8 cellular contexts compared by ENCODE assay signal in the genomic region with DNA sequence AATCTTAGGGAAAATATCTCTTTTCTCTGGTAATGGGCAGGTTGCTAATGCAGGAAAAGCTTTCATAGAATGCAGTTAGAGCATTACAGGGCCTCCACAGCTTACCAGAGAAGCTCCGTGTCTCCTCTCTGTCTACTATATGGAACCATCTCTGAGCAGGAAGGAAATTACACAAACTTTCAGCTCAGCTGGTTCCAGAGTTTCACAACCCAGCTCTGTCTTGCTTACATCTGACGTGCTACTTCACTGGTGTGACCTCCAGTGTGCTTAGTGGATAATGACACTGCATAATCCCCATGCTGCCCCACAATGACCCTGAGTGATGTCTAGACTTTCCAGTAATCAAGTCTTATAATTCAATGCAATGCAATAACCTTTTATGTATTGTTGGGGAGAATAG. TPM values are rescaled to one million over a fixed set of nuclear protein-coding genes. Genes with fewer than 3 reads are reported as not detected.
A peak's percentile ranks its signal among the peaks of the same experiment; 100 is the strongest.
DNase-seq lines count a peak whose midpoint lies in the region; ATAC-seq, FAIRE-seq and TF ChIP-seq lines count a peak whose summit lies in the region.

No MANE protein-coding gene starts in this region.

- H3K56ac ChIP-seq in mesendoderm (ENCODE audit: low read length) = no peak overlapping the region

- H3K18ac ChIP-seq in mesendoderm (ENCODE audit: low read length) = no peak overlapping the region

- no peak for ATAC-seq in activated CD8-positive, alpha-beta T cell treated with anti-CD3 and anti-CD28 coated beads for 36 hours

- H3K27me3 ChIP-seq in bronchial epithelial cell (ENCODE audit: control insufficient read depth, insufficient read depth, low read length) = no peaks in the 10 kb centered on the region
- H3K27me3 ChIP-seq in mesendoderm (ENCODE audit: insufficient read depth, low read length, poor library complexity) = no peaks in the 10 kb centered on the region

- peaks cover 3% of the 10 kb centered on the region for H3K4me1 ChIP-seq in mesendoderm (ENCODE audit: control insufficient read depth, low read depth, low read length)

- no peak overlapping the region for H2BK5ac ChIP-seq in mesendoderm (ENCODE audit: low read length)

- POLR2A ChIA-PET in activated CD8-positive, alpha-beta T cell treated with anti-CD3 and anti-CD28 coated beads for 36 hours (lab: Charles Lee) = interaction anchor here (1.5 kb wide), 1 partner anchor 13 kb away, joined by 3 read pairs; no protein-coding TSS in a partner anchor

- H3K4ac ChIP-seq in mesendoderm (ENCODE audit: low read depth, low read length) = no peak overlapping the region

- DNase-seq in GDM1 (lab: John Stamatoyannopoulos, UW) = peak; percentile 61
- DNase-seq in HuH-7 (ENCODE audit: low spot score) = peak; percentile 52
- peak; percentile 33 for DNase-seq in bronchial epithelial cell (ENCODE audit: low read depth)
- peak; percentile 18 for DNase-seq in mesendoderm
- DNase-seq in cerebellum (ENCODE audit: low spot score) = no peak
- no peak for DNase-seq in stimulated activated CD4-positive, alpha-beta T cell treated with anti-CD3 and anti-CD28 coated beads, Interleukin-2, amount 100 ng/mL, for 24 hours
- no peak for DNase-seq in activated CD4-positive, alpha-beta T cell treated with anti-CD3 and anti-CD28 coated beads for 4 hours
- DNase-seq in activated CD8-positive, alpha-beta T cell treated with anti-CD3 and anti-CD28 coated beads for 36 hours = no peak

- H3K79me2 ChIP-seq in mesendoderm (ENCODE audit: control insufficient read depth, insufficient read depth, low read length) = no peaks in the 10 kb centered on the region

- no peak overlapping the region for H4K8ac ChIP-seq in mesendoderm (ENCODE audit: low read depth, low read length)

- no peak overlapping the region for H2BK120ac ChIP-seq in mesendoderm (ENCODE audit: low read depth, low read length)

- H3K4me3 ChIP-seq in bronchial epithelial cell (ENCODE audit: low read depth, low read length) (no peak overlapping the region), mesendoderm (ENCODE audit: low read length) (no peak overlapping the region)

- no peak overlapping the region for H3K9ac ChIP-seq in mesendoderm (ENCODE audit: low read length)

- TF ChIP-seq CTCF in bronchial epithelial cell (IDR thresholded peaks at IDR 0.05; ENCODE audit: insufficient read depth, low read length, severe bottlenecking) = no peak
- no peak for TF ChIP-seq CTCF in activated CD8-positive, alpha-beta T cell treated with anti-CD3 and anti-CD28 coated beads for 36 hours (IDR thresholded peaks at IDR 0.05)

- H3K79me1 ChIP-seq in mesendoderm (ENCODE audit: low read length) = no peaks in the 10 kb centered on the region

- H3K36me3 ChIP-seq in bronchial epithelial cell (ENCODE audit: control insufficient read depth, insufficient read depth, low read length) (no peaks in the 10 kb centered on the region), mesendoderm (ENCODE audit: control insufficient read depth, insufficient read depth, low read length) (no peaks in the 10 kb centered on the region)

- intact Hi-C loops in activated CD8-positive, alpha-beta T cell treated with anti-CD3 and anti-CD28 coated beads for 36 hours (cut with micrococcal nuclease) = loop anchor here (10.0 kb wide), 1 partner anchor 508 kb away; a partner anchor contains a TSS

- H2BK15ac ChIP-seq in mesendoderm (replicated peaks; ENCODE audit: low read depth) = no peak overlapping the region

- no peak overlapping the region for H3K27ac ChIP-seq in mesendoderm (ENCODE audit: low read depth, low read length)

- H3K27me3 Mint-ChIP-seq in activated CD8-positive, alpha-beta T cell treated with anti-CD3 and anti-CD28 coated beads for 36 hours = no peaks in the 10 kb centered on the region

- WGBS in mesendoderm (ENCODE audit: extremely low coverage, insufficient coverage, low lambda C conversion rate) = no CpG with 5 or more reads among the region's 2 CpGs

- no peak overlapping the region for H3K4me3 Mint-ChIP-seq in activated CD8-positive, alpha-beta T cell treated with anti-CD3 and anti-CD28 coated beads for 36 hours

- H3K9me3 Mint-ChIP-seq in activated CD8-positive, alpha-beta T cell treated with anti-CD3 and anti-CD28 coated beads for 36 hours = no peaks in the 10 kb centered on the region

- no peak overlapping the region for H3K23ac ChIP-seq in mesendoderm (ENCODE audit: low read length)

- no peak overlapping the region for H2AK5ac ChIP-seq in mesendoderm (ENCODE audit: low read length)

- no peak overlapping the region for H3K4me2 ChIP-seq in mesendoderm (ENCODE audit: low read length)

- no peak overlapping the region for H3K27ac Mint-ChIP-seq in activated CD8-positive, alpha-beta T cell treated with anti-CD3 and anti-CD28 coated beads for 36 hours

- CTCF ChIA-PET in activated CD8-positive, alpha-beta T cell treated with anti-CD3 and anti-CD28 coated beads for 36 hours (lab: Charles Lee) = no interaction called here

- no peak for FAIRE-seq in bronchial epithelial cell (lab: Jason Lieb, UNC)

- no peak overlapping the region for H4K5ac ChIP-seq in mesendoderm (ENCODE audit: low read length)

- peaks cover 23% of the 10 kb centered on the region for H3K4me1 Mint-ChIP-seq in activated CD8-positive, alpha-beta T cell treated with anti-CD3 and anti-CD28 coated beads for 36 hours (ENCODE audit: low read depth)

- H3K36me3 Mint-ChIP-seq in activated CD8-positive, alpha-beta T cell treated with anti-CD3 and anti-CD28 coated beads for 36 hours (ENCODE audit: low read depth) = no peaks in the 10 kb centered on the region

RNA-seq across cellular contexts. Expression of a gene that starts 4.3 kb away (rescaled TPM):
- total RNA-seq in bronchial epithelial cell = 20.0 and 35.1 TPM in 2 replicates
- polyA plus RNA-seq in mesendoderm (2013, experiment 1 of 2) = 3.0 TPM
- 2.6 TPM for polyA plus RNA-seq in mesendoderm (2013, experiment 2 of 2)
- total RNA-seq in cerebellum = 15.4 TPM
- 10 to 100 TPM; 11.9 to 13.6 TPM for total RNA-seq in activated CD8-positive, alpha-beta T cell treated with anti-CD3 and anti-CD28 coated beads for 36 hours

Comparison
In these comparisons a context has a peak if more than half of its experiments do, and no peak if none do; other contexts are left out.
1. DNase-seq: peak in GDM1 (single experiment), HuH-7 (single experiment), bronchial epithelial cell (single experiment) and mesendoderm (single experiment); none in cerebellum (single experiment), stimulated activated CD4-positive, alpha-beta T cell treated with anti-CD3 and anti-CD28 coated beads, Interleukin-2, amount 100 ng/mL, for 24 hours (0 of 2), activated CD4-positive, alpha-beta T cell treated with anti-CD3 and anti-CD28 coated beads for 4 hours (0 of 2) and activated CD8-positive, alpha-beta T cell treated with anti-CD3 and anti-CD28 coated beads for 36 hours (single experiment).